Comparison of ENCODE assay signal across 23 cellular contexts in the genomic region with DNA sequence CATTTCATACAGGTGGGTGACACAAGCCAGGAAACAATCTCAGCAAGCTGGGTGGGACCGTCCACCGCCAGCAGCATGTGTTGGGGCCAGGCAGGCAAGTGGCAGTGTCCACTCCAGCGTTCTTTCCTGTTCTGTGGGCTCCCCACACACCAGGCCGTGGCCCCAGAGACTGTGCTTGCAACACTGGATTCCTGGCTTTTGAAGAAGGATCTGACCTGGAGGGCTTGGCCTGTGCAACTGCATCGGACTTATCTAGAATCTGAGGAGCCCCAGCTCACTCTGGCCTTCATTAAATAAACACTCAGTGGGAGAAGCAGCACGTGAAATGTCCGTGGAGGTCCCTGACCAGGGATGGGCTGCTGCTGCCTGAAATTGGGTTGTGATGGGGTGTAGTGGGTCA. TPM values are rescaled to one million over a fixed set of nuclear protein-coding genes. Genes with fewer than 3 reads are reported as not detected.
A peak's percentile ranks its signal among the peaks of the same experiment; 100 is the strongest.
DNase-seq lines count a peak whose midpoint lies in the region; ATAC-seq and TF ChIP-seq lines count a peak whose summit lies in the region.
"Had no signal": no experiment of that assay in that cellular context is flagged by ENCODE, and none has a peak within 500 bp of the region (broad histone marks: within the 10 kb centered on the region; RNA-seq: fewer than 3 reads in every experiment).

No MANE protein-coding gene starts in this region.

- no peak overlapping the region for H3K9ac ChIP-seq in SK-N-SH

- H2AFZ ChIP-seq in SK-N-SH (ENCODE audit: low read depth), result no peak overlapping the region

- peaks cover 12% of the 10 kb centered on the region; the same call in 1 of the 2 replicates for H3K79me2 ChIP-seq in SK-N-SH (ENCODE audit: insufficient read depth)

- H3K27me3 ChIP-seq in SK-N-SH (ENCODE audit: insufficient read depth), result no peaks in the 10 kb centered on the region
- H3K27me3 ChIP-seq: esophagus squamous epithelium, tibial nerve had no signal

- ATAC-seq in SK-N-SH treated with all-trans-retinoic acid at 6 μM for 48 hours (no peak), GM21515 (IDR thresholded peaks at IDR 0.05; ENCODE audit: unreplicated experiment) (no peak), GM19324 (IDR thresholded peaks at IDR 0.05; ENCODE audit: low FRiP score, unreplicated experiment) (no peak)
- ATAC-seq in activated T-helper 17 cell treated with anti-CD3 and anti-CD28 coated beads, Interleukin-2, amount 50 U/mL, for 72 hours (replicated peaks), result no peak
- ATAC-seq: natural killer cell treated with Interleukin-12 subunit alpha and Interleukin-12 subunit beta and Interleukin-15 and Interleukin-18, amount 100 ng/mL, for 72 hours had no signal

- H3K4me1 ChIP-seq in SK-N-SH (ENCODE audit: control insufficient read depth in 1 of 2, insufficient read depth in 2 of 2, low read depth in 1 of 2, low read length in 1 of 2), result peaks cover 8 to 47% of the 10 kb centered on the region in 2 experiments

- peak overlapping the region in 1 of 2 experiments; percentile 56; a peak in 1 of 4 replicates for H3K27ac ChIP-seq in SK-N-SH (ENCODE audit: low read depth in 2 of 2, low read length in 1 of 2)
- H3K27ac ChIP-seq: 22Rv1, esophagus squamous epithelium, skin epidermis had no signal

- H3K4me3 ChIP-seq in SK-N-SH (ENCODE audit: low read depth in 2 of 2, low read length in 1 of 2) (no peak overlapping the region), fibroblast of villous mesenchyme (ENCODE audit: low read depth, low read length) (peak overlapping the region; percentile 76)
- H3K4me3 ChIP-seq: esophagus squamous epithelium, HAP-1, skin epidermis, tibial nerve had no signal

- no peak overlapping the region for H3K27ac Mint-ChIP-seq in activated T-helper 17 cell treated with anti-CD3 and anti-CD28 coated beads, Interleukin-2, amount 50 U/mL, for 72 hours
- H3K27ac Mint-ChIP-seq: memory B cell had no signal

- H3K4me1 Mint-ChIP-seq in activated T-helper 17 cell treated with anti-CD3 and anti-CD28 coated beads, Interleukin-2, amount 50 U/mL, for 72 hours, result peaks cover 31% of the 10 kb centered on the region

- H3K36me3 ChIP-seq in SK-N-SH (replicated peaks in 1 of 2; ENCODE audit: control insufficient read depth in 1 of 2, insufficient read depth in 2 of 2, low read length in 1 of 2), result no peaks in the 10 kb centered on the region
- H3K36me3 ChIP-seq: esophagus squamous epithelium, HAP-1, tibial nerve had no signal

- no peaks in the 10 kb centered on the region for H3K27me3 Mint-ChIP-seq in activated T-helper 17 cell treated with anti-CD3 and anti-CD28 coated beads, Interleukin-2, amount 50 U/mL, for 72 hours
- H3K27me3 Mint-ChIP-seq: memory B cell; natural killer cell treated with Interleukin-12 subunit alpha and Interleukin-12 subunit beta and Interleukin-15 and Interleukin-18, amount 100 ng/mL, for 72 hours had no signal

- TF ChIP-seq CTCF in SK-N-SH (IDR thresholded peaks at IDR 0.05), result no peak
- TF ChIP-seq CTCF in fibroblast of villous mesenchyme (IDR thresholded peaks at IDR 0.05; ENCODE audit: insufficient read depth, low read depth, low read length), result no peak

- peak overlapping the region; percentile 97 for H3K4me3 Mint-ChIP-seq in activated T-helper 17 cell treated with anti-CD3 and anti-CD28 coated beads, Interleukin-2, amount 50 U/mL, for 72 hours

- intact Hi-C loops in posterior vena cava (cut with DNase I), result loop anchor here (10.0 kb wide), 2 partner anchors 55 to 105 kb away; no protein-coding TSS in a partner anchor

- peaks cover 6% of the 10 kb centered on the region for H3F3A ChIP-seq in SK-N-SH (replicated peaks; ENCODE audit: insufficient read depth)

- CTCF ChIA-PET in SK-N-SH (lab: Yijun Ruan, JAX), result interaction anchor here (1.2 to 10.9 kb wide), 4 partner anchors 110 to 195 kb away, joined by 4 to 222 read pairs (median 4); no protein-coding TSS in a partner anchor

- DNase-seq in SK-N-SH (peak; percentile 37), fibroblast of villous mesenchyme (ENCODE audit: low read depth) (peak; percentile 88), posterior vena cava (ENCODE audit: low spot score) (peak; percentile 63), SIG-M5 (lab: John Stamatoyannopoulos, UW) (no peak)
- DNase-seq: activated CD4-positive, CD25-positive, alpha-beta regulatory T cell; activated effector memory CD4-positive, alpha-beta T cell treated with Interleukin-2 at 50 U/mL for 16 hours; anterior cingulate cortex; esophagus squamous epithelium; NCI-H1105 treated with DMSO at 0.1 percent for 48 hours; NCI-H2081 treated with DMSO at 0.1 percent for 48 hours; NK-92 treated with Interleukin-12 subunit alpha and Interleukin-12 subunit beta, amount 100 ng/mL, for 24 hours; posterior cingulate gyrus; stimulated activated naive CD4-positive, alpha-beta T cell had no signal

- POLR2A ChIA-PET in SK-N-SH (lab: Yijun Ruan, JAX), result no interaction called here

- 67% methylated on average over 5 of the region's 7 CpGs for WGBS in SK-N-SH (ENCODE audit: low lambda C conversion rate)

- H3K4me2 ChIP-seq in SK-N-SH, result no peak overlapping the region

- no peak for TF ChIP-seq EP300 in SK-N-SH (IDR thresholded peaks at IDR 0.05; ENCODE audit: borderline replicate concordance in 1 of 2, low read depth in 1 of 2, low read length in 1 of 2)

- no peaks in the 10 kb centered on the region for H3K9me2 ChIP-seq in SK-N-SH

- peaks cover 11% of the 10 kb centered on the region; the same call in 1 of the 2 replicates for H4K20me1 ChIP-seq in SK-N-SH (ENCODE audit: insufficient read depth)

- H3K36me3 Mint-ChIP-seq in activated T-helper 17 cell treated with anti-CD3 and anti-CD28 coated beads, Interleukin-2, amount 50 U/mL, for 72 hours (ENCODE audit: low read depth), result peaks cover 15% of the 10 kb centered on the region
- H3K36me3 Mint-ChIP-seq: memory B cell had no signal

- no peaks in the 10 kb centered on the region for H3K9me3 Mint-ChIP-seq in activated T-helper 17 cell treated with anti-CD3 and anti-CD28 coated beads, Interleukin-2, amount 50 U/mL, for 72 hours
- H3K9me3 Mint-ChIP-seq: memory B cell; natural killer cell treated with Interleukin-12 subunit alpha and Interleukin-12 subunit beta and Interleukin-15 and Interleukin-18, amount 100 ng/mL, for 72 hours had no signal

- TF ChIP-seq RAD21 in SK-N-SH (IDR thresholded peaks at IDR 0.05; ENCODE audit: low read length), result no peak

- no peaks in the 10 kb centered on the region for H3K9me3 ChIP-seq in SK-N-SH
- H3K9me3 ChIP-seq: esophagus squamous epithelium, HAP-1, tibial nerve had no signal

TF ChIP-seq in SK-N-SH, 30 proteins besides CTCF, POLR2A, EP300 and RAD21:
- no peak for TF ChIP-seq TCF12 (IDR thresholded peaks at IDR 0.05)
- no peak for TF ChIP-seq RCOR1 (IDR thresholded peaks at IDR 0.05; ENCODE audit: low read length)
- TF ChIP-seq CHD2 (IDR thresholded peaks at IDR 0.05; ENCODE audit: low read length, partially characterized antibody), result no peak
- TF ChIP-seq RFX5 (IDR thresholded peaks at IDR 0.05; ENCODE audit: low read length), result no peak
- no peak for TF ChIP-seq MAX (IDR thresholded peaks at IDR 0.05; ENCODE audit: low read depth)
- peak; percentile 70 for TF ChIP-seq GATA2 (CRISPR knock-in tag; IDR thresholded peaks at IDR 0.05)

TF ChIP-seq in SK-N-SH treated with all-trans-retinoic acid at 6 μM for 48 hours, 23 proteins besides CTCF, POLR2A, EP300 and RAD21 (continues in another document):
- TF ChIP-seq GLIS3 (CRISPR knock-in tag; IDR thresholded peaks at IDR 0.05) (no peak), ZNF565 (CRISPR knock-in tag; conservative IDR thresholded peaks at IDR 0.05; ENCODE audit: low read depth) (no peak), TCF4 (CRISPR knock-in tag; IDR thresholded peaks at IDR 0.05; ENCODE audit: borderline replicate concordance) (no peak), OSR1 (CRISPR knock-in tag; IDR thresholded peaks at IDR 0.05) (no peak), CSDC2 (CRISPR knock-in tag; IDR thresholded peaks at IDR 0.05) (no peak), CREB5 (CRISPR knock-in tag; IDR thresholded peaks at IDR 0.05; ENCODE audit: low read depth) (no peak), TOX (CRISPR knock-in tag; IDR thresholded peaks at IDR 0.05; ENCODE audit: borderline replicate concordance) (no peak), SNAI2 (CRISPR knock-in tag; IDR thresholded peaks at IDR 0.05) (no peak), ZNF8 (CRISPR knock-in tag; IDR thresholded peaks at IDR 0.05) (no peak), ZFP3 (CRISPR knock-in tag; IDR thresholded peaks at IDR 0.05) (no peak), ISL1 (CRISPR knock-in tag; IDR thresholded peaks at IDR 0.05) (no peak), ZNF70 (CRISPR knock-in tag; IDR thresholded peaks at IDR 0.05) (no peak), RARB (CRISPR knock-in tag; IDR thresholded peaks at IDR 0.05) (no peak), BACH2 (CRISPR knock-in tag; IDR thresholded peaks at IDR 0.05; ENCODE audit: borderline replicate concordance) (no peak)

RNA-seq across cellular contexts. Expression of gene KSR1, which starts 3.2 kb away (rescaled TPM):
- 7.5 and 7.9 TPM in 2 replicates for polyA plus RNA-seq in SK-N-SH (2012; rRNA removed)
- 3.9 and 5.3 TPM in 2 replicates for polyA plus RNA-seq in SK-N-SH (2012; cell fraction: cytosol; rRNA removed)
- polyA plus RNA-seq in SK-N-SH (2012; cell fraction: nucleus; rRNA removed), result 34.1 and 47.2 TPM in 2 replicates
- 10 to 100 TPM; 46.1 to 52.6 TPM for total RNA-seq in activated T-helper 17 cell treated with anti-CD3 and anti-CD28 coated beads, Interleukin-2, amount 50 U/mL, for 72 hours
- 15.5 and 34.1 TPM in 2 replicates for total RNA-seq in fibroblast of villous mesenchyme
- 10 to 100 TPM; 30.3 to 35.5 TPM for total RNA-seq in posterior vena cava
